Comparison of ENCODE assay signal across 8 cellular contexts in the genomic region with DNA sequence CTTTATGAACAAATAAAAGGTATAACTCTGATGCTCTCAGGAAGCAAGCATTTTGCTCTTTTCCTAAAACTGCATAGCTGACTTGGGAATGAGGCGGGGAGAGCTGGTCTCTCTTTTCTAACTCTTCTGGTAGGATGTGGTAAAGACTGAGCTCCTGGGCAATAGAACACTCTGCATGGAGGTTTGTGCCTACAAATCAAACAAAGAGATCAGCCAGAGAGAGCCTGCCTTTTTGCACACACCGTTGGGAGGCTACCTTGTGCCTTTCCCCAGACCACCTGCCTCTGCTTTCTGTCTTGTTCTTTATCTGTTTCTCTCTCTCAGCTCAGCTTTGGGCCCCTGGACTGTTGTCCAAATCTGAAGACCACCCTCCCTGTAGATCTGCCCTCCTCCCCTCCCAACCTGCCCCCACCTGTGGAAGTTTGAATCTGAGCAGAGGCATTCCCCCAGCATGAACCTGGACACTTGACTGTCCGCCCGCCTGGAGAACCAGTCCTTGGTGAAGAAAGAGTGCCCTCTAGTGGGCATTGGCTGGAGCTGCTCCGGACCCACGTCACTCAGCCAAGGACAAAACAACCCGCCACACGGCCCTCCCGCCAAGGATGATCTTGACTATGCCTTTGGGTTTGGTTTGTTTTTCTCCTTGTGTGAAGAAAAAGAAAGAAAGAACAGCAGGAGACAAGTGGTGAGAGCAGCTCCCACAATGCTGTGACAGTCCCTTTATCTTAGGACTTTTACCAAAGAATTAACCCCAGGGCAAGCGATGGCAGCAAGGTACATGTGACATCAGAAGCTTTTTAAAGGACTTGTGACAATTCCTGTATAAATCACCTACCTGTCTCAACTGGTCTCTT.
DNase-seq lines count a peak whose midpoint lies in the region; ATAC-seq and TF ChIP-seq lines count a peak whose summit lies in the region.

No MANE protein-coding gene starts in this region.

- H3K9ac ChIP-seq in rectal smooth muscle tissue (ENCODE audit: low read length): no peak overlapping the region

- H3K4me3 ChIP-seq in right atrium auricular region (no peak overlapping the region), rectal smooth muscle tissue (ENCODE audit: low read length) (no peak overlapping the region)

- H3K36me3 ChIP-seq in right atrium auricular region (no peaks in the 10 kb centered on the region), rectal smooth muscle tissue (ENCODE audit: control insufficient read depth, insufficient read depth, low read length) (no peaks in the 10 kb centered on the region)

- H3K27me3 ChIP-seq in right atrium auricular region (no peaks in the 10 kb centered on the region), rectal smooth muscle tissue (ENCODE audit: control insufficient read depth, insufficient read depth, low read length) (no peaks in the 10 kb centered on the region)

- TF ChIP-seq CTCF in GM13976 (IDR thresholded peaks at IDR 0.05; ENCODE audit: borderline replicate concordance, control extremely low read depth, extremely low read depth, insufficient read depth, missing control alignments): peak; percentile 92
- TF ChIP-seq CTCF in right atrium auricular region (IDR thresholded peaks at IDR 0.05): peak; percentile 95 to 96

- in situ Hi-C loops in GM13976 (cut with MboI; ENCODE audit: low sequenced_read_pairs, unreplicated experiment): loop anchor here (25.0 kb wide), 2 partner anchors 1250 to 1375 kb away; no protein-coding TSS in a partner anchor

- H3K4me1 ChIP-seq in right atrium auricular region (peaks cover 0 to 51% of the 10 kb centered on the region in 2 donors), rectal smooth muscle tissue (ENCODE audit: control insufficient read depth, insufficient read depth, low read length) (peaks cover 36% of the 10 kb centered on the region)

- H3K27ac ChIP-seq in right atrium auricular region (peak overlapping the region; percentile 40 to 84), rectal smooth muscle tissue (ENCODE audit: low read depth, low read length) (peak overlapping the region; percentile 16)

- peak; percentile 99 for ATAC-seq in HG02759 (IDR thresholded peaks at IDR 0.05; ENCODE audit: unreplicated experiment)

- peak; percentile 85 for DNase-seq in GM13976 (ENCODE audit: low spot score)
- peak; percentile 91 for DNase-seq in NCI-H1105 (lab: John Stamatoyannopoulos, UW)
- peak; percentile 1 to 32 for DNase-seq in SW 1271 (lab: John Stamatoyannopoulos, UW)
- peak; percentile 48 for DNase-seq in amniotic stem cell (lab: John Stamatoyannopoulos, UW)
- peak; percentile 94 for DNase-seq in right atrium auricular region (ENCODE audit: low spot score)
- DNase-seq in GF-D8 (lab: John Stamatoyannopoulos, UW): no peak

- H3K9me3 ChIP-seq in right atrium auricular region: no peaks in the 10 kb centered on the region
